In genomic region chr16:85418978-85419491, GRCh38 we compare ENCODE assay signal across 1 cellular context.
TF ChIP-seq lines count a peak whose summit lies in the region.

No MANE protein-coding gene starts in this region.

TF ChIP-seq in HCT116, 20 proteins besides CTCF, POLR2A, EP300 and RAD21:
- TF ChIP-seq ZBTB33 (IDR thresholded peaks at IDR 0.05; ENCODE audit: extremely low read depth, insufficient replicate concordance, low read length) (no peak), FOSL1 (IDR thresholded peaks at IDR 0.05; ENCODE audit: low read depth) (no peak), EGR1 (IDR thresholded peaks at IDR 0.05; ENCODE audit: low read depth) (no peak), EZH2phosphoT487 (IDR thresholded peaks at IDR 0.05; ENCODE audit: borderline replicate concordance) (no peak), CBX3 (IDR thresholded peaks at IDR 0.05; ENCODE audit: low read depth) (no peak), SRF (IDR thresholded peaks at IDR 0.05; ENCODE audit: low read depth) (no peak), TCF7L2 (IDR thresholded peaks at IDR 0.05; ENCODE audit: borderline replicate concordance, extremely low read depth, insufficient read depth, insufficient read length) (no peak), CEBPB (IDR thresholded peaks at IDR 0.05; ENCODE audit: low read depth) (no peak), POLR2AphosphoS5 (IDR thresholded peaks at IDR 0.05; ENCODE audit: low read depth, low read length) (no peak), ZNF274 (IDR thresholded peaks at IDR 0.05; ENCODE audit: low read depth, low read length) (no peak)
